In the genomic region with DNA sequence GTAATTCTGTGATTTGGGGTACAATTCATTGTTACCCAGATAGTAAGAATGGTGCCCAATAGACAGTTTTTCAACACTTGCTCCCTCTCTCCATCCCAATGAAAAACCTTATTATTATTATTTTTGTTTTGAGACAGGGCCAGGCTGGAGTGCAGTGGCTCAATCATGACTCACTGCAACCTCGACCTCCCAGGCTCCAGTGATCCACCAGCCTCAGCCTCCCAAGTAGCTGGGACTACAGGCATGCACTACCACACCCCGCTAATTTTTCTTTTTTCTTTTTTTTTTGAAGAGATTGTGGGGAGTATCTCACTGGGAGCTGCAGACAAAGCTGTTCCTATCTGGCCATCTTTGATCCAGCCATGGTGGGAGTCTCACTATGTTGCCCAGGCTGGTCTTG, we compare ENCODE assay signal across 26 cellular contexts. TPM values are rescaled to one million over a fixed set of nuclear protein-coding genes. Genes with fewer than 3 reads are reported as not detected.
DNase-seq lines count a peak whose midpoint lies in the region; ATAC-seq and TF ChIP-seq lines count a peak whose summit lies in the region.
"Had no signal": no experiment of that assay in that cellular context is flagged by ENCODE, and none has a peak within 500 bp of the region (broad histone marks: within the 10 kb centered on the region; RNA-seq: fewer than 3 reads in every experiment).

No MANE protein-coding gene starts in this region.

- 81% methylated on average over 2 of the region's 2 CpGs for WGBS in esophagus muscularis mucosa
- WGBS in body of pancreas, 2 donors: 82 to 89% methylated on average over 2 of the region's 2 CpGs
- WGBS in hepatocyte (ENCODE audit: low lambda C conversion rate, missing lambda C conversion rate): 83% methylated on average over 2 of the region's 2 CpGs

- H3K27ac ChIP-seq in HCT116 (ENCODE audit: low read depth, low read length): no peak overlapping the region
- H3K27ac ChIP-seq in PC-9: peak overlapping the region; percentile 24; the same call in 1 of the 2 replicates
- H3K27ac ChIP-seq in esophagus muscularis mucosa (replicated peaks in 1 of 4): no peak overlapping the region
- no peak overlapping the region for H3K27ac ChIP-seq in body of pancreas
- no peak overlapping the region for H3K27ac ChIP-seq in hepatocyte
- H3K27ac ChIP-seq: BLaER1, HL-60, KMS-11 had no signal

- H3K36me3 ChIP-seq in HCT116 (ENCODE audit: control insufficient read depth in 1 of 2, insufficient read depth in 2 of 2, low read length in 2 of 2): no peaks in the 10 kb centered on the region
- peaks cover 4% of the 10 kb centered on the region; the same call in 1 of the 2 replicates for H3K36me3 ChIP-seq in PC-9 (ENCODE audit: low read depth)
- H3K36me3 ChIP-seq in esophagus muscularis mucosa: no peaks in the 10 kb centered on the region
- H3K36me3 ChIP-seq in body of pancreas (replicated peaks in 1 of 2; ENCODE audit: insufficient read depth in 1 of 2, low read depth in 2 of 2): no peaks in the 10 kb centered on the region
- H3K36me3 ChIP-seq in hepatocyte (replicated peaks; ENCODE audit: insufficient read depth, low read depth): no peaks in the 10 kb centered on the region
- H3K36me3 ChIP-seq: BLaER1, HAP-1 had no signal

- H2AFZ ChIP-seq in HCT116 (ENCODE audit: low read depth, low read length, poor library complexity, severe bottlenecking) (no peak overlapping the region), PC-9 (no peak overlapping the region), hepatocyte (no peak overlapping the region)

- H3K27me3 ChIP-seq in HCT116 (ENCODE audit: insufficient read depth, low read length): no peaks in the 10 kb centered on the region
- no peaks in the 10 kb centered on the region for H3K27me3 ChIP-seq in PC-9 (ENCODE audit: insufficient read depth, low read depth)
- H3K27me3 ChIP-seq in esophagus muscularis mucosa: peaks cover 0 to 6% (median 2%) of the 10 kb centered on the region in 4 donors
- H3K27me3 ChIP-seq in body of pancreas: no peaks in the 10 kb centered on the region
- peaks cover 23% of the 10 kb centered on the region for H3K27me3 ChIP-seq in hepatocyte

- 0 out of 2 replicates have a peak overlapping the region, but pooled peaks have one; percentile 22 for H3K9ac ChIP-seq in HCT116 (ENCODE audit: low read length)
- H3K9ac ChIP-seq: BLaER1, KMS-11, SK-N-SH had no signal

- TF ChIP-seq CTCF in HCT116 (IDR thresholded peaks at IDR 0.05 in 2 of 3, conservative IDR thresholded peaks at IDR 0.05 in 1 of 3; ENCODE audit: borderline replicate concordance in 1 of 3, insufficient read depth in 1 of 3, low read depth in 2 of 3, low read length in 2 of 3) (no peak), PC-9 (conservative IDR thresholded peaks at IDR 0.05) (no peak), esophagus muscularis mucosa (IDR thresholded peaks at IDR 0.05) (no peak), body of pancreas (IDR thresholded peaks at IDR 0.05) (no peak), hepatocyte (IDR thresholded peaks at IDR 0.05; ENCODE audit: poor library complexity) (no peak)

- H3K4me1 ChIP-seq in HCT116 (ENCODE audit: control insufficient read depth in 1 of 2, insufficient read depth in 2 of 2, low read length in 2 of 2) (peaks cover 33 to 53% of the 10 kb centered on the region in 2 experiments), PC-9 (replicated peaks; ENCODE audit: insufficient read depth) (peaks cover 66% of the 10 kb centered on the region), esophagus muscularis mucosa (peaks cover 0 to 4% (median 0%) of the 10 kb centered on the region in 4 donors), body of pancreas (peaks cover 7% of the 10 kb centered on the region), hepatocyte (ENCODE audit: insufficient read depth) (no peaks in the 10 kb centered on the region)
- H3K4me1 ChIP-seq: BLaER1, HAP-1 had no signal

- no peaks in the 10 kb centered on the region for H4K20me1 ChIP-seq in HCT116 (ENCODE audit: insufficient read depth)
- H4K20me1 ChIP-seq in PC-9 (ENCODE audit: insufficient read depth): peaks cover 3% of the 10 kb centered on the region; the same call in 1 of the 2 replicates
- H4K20me1 ChIP-seq in hepatocyte (ENCODE audit: insufficient read depth, poor library complexity, severe bottlenecking): no peaks in the 10 kb centered on the region
- H4K20me1 ChIP-seq: BLaER1 had no signal

- CTCF ChIA-PET in HCT116 (lab: Charles Lee) (no interaction called here), PC-9 (lab: Charles Lee) (no interaction called here)

- TF ChIP-seq EP300 in esophagus muscularis mucosa (IDR thresholded peaks at IDR 0.05): no peak

- RAD21 ChIA-PET in HCT116 (lab: Charles Lee; ENCODE audit: low non-redundant PET in 1 of 2, low total read pairs in 2 of 2, uncharacterized antibody in 2 of 2, unreplicated experiment in 2 of 2): no interaction called here

- intact Hi-C loops in HCT116 (cut with micrococcal nuclease) (no loop called here), PC-9 (cut with micrococcal nuclease; ENCODE audit: unreplicated experiment) (no loop called here), esophagus muscularis mucosa (cut with DNase I) (no loop called here), body of pancreas (cut with DNase I) (no loop called here)

- H3K4me3 ChIP-seq in HCT116 (replicated peaks in 1 of 2; ENCODE audit: low read depth in 1 of 2, low read length in 2 of 2) (peak overlapping the region in 1 of 2 experiments; percentile 12; a peak in 1 of 4 replicates), PC-9 (no peak overlapping the region), esophagus muscularis mucosa (no peak overlapping the region), body of pancreas (no peak overlapping the region), hepatocyte (no peak overlapping the region)
- H3K4me3 ChIP-seq: BLaER1, GM12878, HAP-1 had no signal

- ATAC-seq in HCT116: peak; percentile 49
- ATAC-seq in body of pancreas: no peak
- ATAC-seq: GM12878 had no signal

- no peak for TF ChIP-seq RAD21 in HCT116 (IDR thresholded peaks at IDR 0.05; ENCODE audit: low read depth)

- BruUV-seq in HCT116 (replicated peaks; lab: Mats Ljungman, UMichigan) (no TSS peak), PC-9 (replicated peaks; lab: Mats Ljungman, UMichigan) (no TSS peak)

- H3F3A ChIP-seq in PC-9 (ENCODE audit: insufficient read depth, low read depth): peaks cover 18% of the 10 kb centered on the region

- POLR2A ChIA-PET in HCT116 (lab: Charles Lee) (no interaction called here), PC-9 (lab: Charles Lee; ENCODE audit: unreplicated experiment) (no interaction called here)

- H3K9me3 ChIP-seq in HCT116 (ENCODE audit: control insufficient read depth in 1 of 2, insufficient read depth in 1 of 2, low read depth in 1 of 2, low read length in 2 of 2) (no peaks in the 10 kb centered on the region), PC-9 (ENCODE audit: insufficient read depth, low read depth) (no peaks in the 10 kb centered on the region), esophagus muscularis mucosa (no peaks in the 10 kb centered on the region), body of pancreas (no peaks in the 10 kb centered on the region), hepatocyte (ENCODE audit: low read depth) (no peaks in the 10 kb centered on the region)
- H3K9me3 ChIP-seq: BLaER1, HAP-1, SK-N-SH had no signal

- H3K79me2 ChIP-seq in HCT116 (ENCODE audit: insufficient read depth, low read length) (peaks cover 100% of the 10 kb centered on the region), PC-9 (ENCODE audit: low read depth) (peaks cover 94% of the 10 kb centered on the region), hepatocyte (no peaks in the 10 kb centered on the region)

- no peak for TF ChIP-seq POLR2A in HCT116 (IDR thresholded peaks at IDR 0.05; ENCODE audit: borderline replicate concordance, extremely low read depth, insufficient read depth, insufficient read length)
- TF ChIP-seq POLR2A in esophagus muscularis mucosa (IDR thresholded peaks at IDR 0.05; ENCODE audit: low read depth): no peak
- no peak for TF ChIP-seq POLR2A in body of pancreas (IDR thresholded peaks at IDR 0.05)

- DNase-seq in HCT116 (ENCODE audit: low read depth, low spot score) (no peak), PC-9 (no peak), esophagus muscularis mucosa (ENCODE audit: extremely low spot score) (peak; percentile 17), body of pancreas (no peak), NCI-H2107 (lab: John Stamatoyannopoulos, UW) (no peak), hepatocyte (ENCODE audit: low spot score) (no peak)
- DNase-seq in central memory CD4-positive, alpha-beta T cell: no peak
- DNase-seq: CD4-positive, alpha-beta T cell; COR-L47; DMS79; IMR-90; MV-4-11; NCI-H1105 treated with DMSO at 0.1 percent for 48 hours; NCI-H2029 treated with DMSO at 0.1 percent for 48 hours; NCI-H2171; NCI-H446; NCI-H526; OCI-M1; RPMI8226; SIG-M5; SK-N-SH had no signal

- H3K9me2 ChIP-seq in HCT116 (ENCODE audit: insufficient read depth) (no peaks in the 10 kb centered on the region), PC-9 (ENCODE audit: insufficient read depth) (no peaks in the 10 kb centered on the region), hepatocyte (replicated peaks; ENCODE audit: insufficient read depth) (no peaks in the 10 kb centered on the region)
- H3K9me2 ChIP-seq: SK-N-SH had no signal

- H3K4me2 ChIP-seq in HCT116 (ENCODE audit: low read length) (peak overlapping the region; percentile 59), PC-9 (no peak overlapping the region), hepatocyte (no peak overlapping the region)
- H3K4me2 ChIP-seq: BLaER1, KMS-11, SK-N-SH had no signal

TF ChIP-seq in HCT116, 20 proteins besides CTCF, POLR2A, EP300 and RAD21:
- TF ChIP-seq YY1 (IDR thresholded peaks at IDR 0.05; ENCODE audit: extremely low read depth, insufficient replicate concordance, low read depth, low read length) (no peak), FOSL1 (IDR thresholded peaks at IDR 0.05; ENCODE audit: low read depth) (0 out of 2 replicates have a peak, but pooled peaks have one; percentile 18), CBX3 (IDR thresholded peaks at IDR 0.05; ENCODE audit: low read depth) (no peak), CEBPB (IDR thresholded peaks at IDR 0.05; ENCODE audit: low read depth) (no peak)

RNA-seq across cellular contexts. Expression of a gene that starts 7.2 kb away (rescaled TPM):
- 50.1 TPM for total RNA-seq in HCT116 (2021; ENCODE audit: unreplicated experiment)
- 42.6 and 43.6 TPM in 2 replicates for polyA plus RNA-seq in HCT116 (2012)
- total RNA-seq in PC-9 (2021): 27.7 and 36.4 TPM in 2 replicates
- 1 to 10 TPM in 2 of 4 donors, under 1 TPM in 2; 0.46 to 2.0 (median 1.3) TPM for total RNA-seq in esophagus muscularis mucosa
- 10 to 100 TPM; 13.5 to 18.5 TPM for total RNA-seq in body of pancreas
- total RNA-seq in hepatocyte: 2.4 and 5.6 TPM in 2 replicates
- 2.2 and 2.6 TPM in 2 replicates for polyA plus RNA-seq in hepatocyte
- total RNA-seq: IMR-90 had no signal
- polyA plus RNA-seq: IMR-90, SK-N-SH had no signal
